Comparison of ENCODE assay signal across 1 cellular context in the genomic region with DNA sequence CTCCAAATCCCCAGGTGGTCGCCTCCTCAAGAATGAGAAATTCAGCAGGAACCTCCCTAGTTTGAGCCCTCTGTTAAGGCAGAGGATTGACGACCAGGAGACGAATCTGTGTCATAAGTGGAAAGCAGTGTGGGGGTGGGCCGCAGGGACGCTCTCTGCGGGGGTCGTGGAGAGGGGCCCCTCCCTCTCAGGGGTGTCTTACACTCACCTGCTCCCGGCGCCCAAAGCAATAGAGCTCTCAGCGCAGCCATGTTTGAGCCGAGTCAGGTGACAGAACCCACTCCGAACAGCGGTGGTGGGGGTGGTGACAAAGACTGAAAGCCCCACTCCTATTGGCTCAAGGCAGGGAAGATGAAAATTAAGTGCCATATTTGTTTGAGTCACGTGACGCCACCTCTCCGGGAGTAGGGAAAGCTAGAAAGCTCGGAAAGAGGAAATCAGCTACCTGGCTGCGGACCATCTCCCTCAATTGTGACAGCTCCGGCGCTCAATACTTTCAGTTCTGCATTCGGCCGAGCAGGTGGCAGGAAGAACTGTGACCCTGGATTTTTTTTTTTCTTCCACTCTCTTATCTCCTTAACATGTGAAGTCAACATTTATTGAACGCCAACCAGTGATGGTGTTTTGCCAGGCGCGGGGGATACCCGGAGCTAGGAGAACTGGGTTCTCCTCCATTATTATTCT.
TF ChIP-seq lines count a peak whose summit lies in the region.

A gene (minus strand): TSS at position 265 of the 684 bp plus-strand sequence. CDS start 627 bp downstream, outside the sequence.

TF ChIP-seq in HepG2, 621 proteins besides CTCF, POLR2A, EP300 and RAD21 (continued from another document and continues in another):
- TF ChIP-seq ZNF205 (CRISPR knock-in tag; IDR thresholded peaks at IDR 0.05) (no peak), TSC22D2 (CRISPR knock-in tag; IDR thresholded peaks at IDR 0.05; ENCODE audit: borderline replicate concordance) (peak; percentile 23; the same call in 1 of the 2 replicates), ELF1 (CRISPR knock-in tag; IDR thresholded peaks at IDR 0.05) (peak; percentile 45), FLYWCH1 (CRISPR knock-in tag; IDR thresholded peaks at IDR 0.05) (no peak), CBX5 (CRISPR knock-in tag; IDR thresholded peaks at IDR 0.05; ENCODE audit: borderline replicate concordance) (no peak; the same call in 1 of the 2 replicates), ZFP1 (CRISPR knock-in tag; IDR thresholded peaks at IDR 0.05) (no peak), GABPA (IDR thresholded peaks at IDR 0.05; ENCODE audit: low read depth, low read length) (no peak), GABPA (CRISPR knock-in tag; IDR thresholded peaks at IDR 0.05; ENCODE audit: low read depth) (peak; percentile 58), POGZ (CRISPR knock-in tag; IDR thresholded peaks at IDR 0.05) (peak; percentile 88), ZNF552 (CRISPR knock-in tag; IDR thresholded peaks at IDR 0.05; ENCODE audit: borderline replicate concordance) (no peak), ZNF263 (CRISPR knock-in tag; IDR thresholded peaks at IDR 0.05) (no peak), AGO1 (IDR thresholded peaks at IDR 0.05; ENCODE audit: low read depth, low read length, poor library complexity, severe bottlenecking) (no peak), ZNF790 (CRISPR knock-in tag; IDR thresholded peaks at IDR 0.05; ENCODE audit: borderline replicate concordance) (no peak), MTF2 (CRISPR knock-in tag; IDR thresholded peaks at IDR 0.05; ENCODE audit: borderline replicate concordance) (no peak), PCBP1 (IDR thresholded peaks at IDR 0.05; ENCODE audit: borderline replicate concordance, low read depth, low read length) (no peak), FOXA3 (CRISPR knock-in tag; IDR thresholded peaks at IDR 0.05) (peak; percentile 46; the same call in 1 of the 2 replicates), ZSCAN20 (CRISPR knock-in tag; IDR thresholded peaks at IDR 0.05; ENCODE audit: borderline replicate concordance) (no peak), ESRRA (CRISPR knock-in tag; IDR thresholded peaks at IDR 0.05; ENCODE audit: low read depth) (no peak), CHCHD3 (CRISPR knock-in tag; IDR thresholded peaks at IDR 0.05) (no peak), TP53 (CRISPR knock-in tag; conservative IDR thresholded peaks at IDR 0.05) (no peak), KMT2A (CRISPR knock-in tag; IDR thresholded peaks at IDR 0.05) (peak; percentile 71), U2AF2 (IDR thresholded peaks at IDR 0.05; ENCODE audit: low read depth, low read length) (no peak), ZC3H13 (CRISPR knock-in tag; IDR thresholded peaks at IDR 0.05) (no peak), ZNF792 (CRISPR knock-in tag; IDR thresholded peaks at IDR 0.05) (peak; percentile 54; the same call in 1 of the 2 replicates), ZFP62 (CRISPR knock-in tag; IDR thresholded peaks at IDR 0.05) (no peak), HHEX (CRISPR knock-in tag; IDR thresholded peaks at IDR 0.05) (no peak), ZNF468 (CRISPR knock-in tag; IDR thresholded peaks at IDR 0.05) (no peak)
- TF ChIP-seq, protein P1, sequence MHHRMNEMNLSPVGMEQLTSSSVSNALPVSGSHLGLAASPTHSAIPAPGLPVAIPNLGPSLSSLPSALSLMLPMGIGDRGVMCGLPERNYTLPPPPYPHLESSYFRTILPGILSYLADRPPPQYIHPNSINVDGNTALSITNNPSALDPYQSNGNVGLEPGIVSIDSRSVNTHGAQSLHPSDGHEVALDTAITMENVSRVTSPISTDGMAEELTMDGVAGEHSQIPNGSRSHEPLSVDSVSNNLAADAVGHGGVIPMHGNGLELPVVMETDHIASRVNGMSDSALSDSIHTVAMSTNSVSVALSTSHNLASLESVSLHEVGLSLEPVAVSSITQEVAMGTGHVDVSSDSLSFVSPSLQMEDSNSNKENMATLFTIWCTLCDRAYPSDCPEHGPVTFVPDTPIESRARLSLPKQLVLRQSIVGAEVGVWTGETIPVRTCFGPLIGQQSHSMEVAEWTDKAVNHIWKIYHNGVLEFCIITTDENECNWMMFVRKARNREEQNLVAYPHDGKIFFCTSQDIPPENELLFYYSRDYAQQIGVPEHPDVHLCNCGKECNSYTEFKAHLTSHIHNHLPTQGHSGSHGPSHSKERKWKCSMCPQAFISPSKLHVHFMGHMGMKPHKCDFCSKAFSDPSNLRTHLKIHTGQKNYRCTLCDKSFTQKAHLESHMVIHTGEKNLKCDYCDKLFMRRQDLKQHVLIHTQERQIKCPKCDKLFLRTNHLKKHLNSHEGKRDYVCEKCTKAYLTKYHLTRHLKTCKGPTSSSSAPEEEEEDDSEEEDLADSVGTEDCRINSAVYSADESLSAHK (CRISPR knock-in tag; IDR thresholded peaks at IDR 0.05; ENCODE audit: borderline replicate concordance) = no peak
- TF ChIP-seq, protein P2, sequence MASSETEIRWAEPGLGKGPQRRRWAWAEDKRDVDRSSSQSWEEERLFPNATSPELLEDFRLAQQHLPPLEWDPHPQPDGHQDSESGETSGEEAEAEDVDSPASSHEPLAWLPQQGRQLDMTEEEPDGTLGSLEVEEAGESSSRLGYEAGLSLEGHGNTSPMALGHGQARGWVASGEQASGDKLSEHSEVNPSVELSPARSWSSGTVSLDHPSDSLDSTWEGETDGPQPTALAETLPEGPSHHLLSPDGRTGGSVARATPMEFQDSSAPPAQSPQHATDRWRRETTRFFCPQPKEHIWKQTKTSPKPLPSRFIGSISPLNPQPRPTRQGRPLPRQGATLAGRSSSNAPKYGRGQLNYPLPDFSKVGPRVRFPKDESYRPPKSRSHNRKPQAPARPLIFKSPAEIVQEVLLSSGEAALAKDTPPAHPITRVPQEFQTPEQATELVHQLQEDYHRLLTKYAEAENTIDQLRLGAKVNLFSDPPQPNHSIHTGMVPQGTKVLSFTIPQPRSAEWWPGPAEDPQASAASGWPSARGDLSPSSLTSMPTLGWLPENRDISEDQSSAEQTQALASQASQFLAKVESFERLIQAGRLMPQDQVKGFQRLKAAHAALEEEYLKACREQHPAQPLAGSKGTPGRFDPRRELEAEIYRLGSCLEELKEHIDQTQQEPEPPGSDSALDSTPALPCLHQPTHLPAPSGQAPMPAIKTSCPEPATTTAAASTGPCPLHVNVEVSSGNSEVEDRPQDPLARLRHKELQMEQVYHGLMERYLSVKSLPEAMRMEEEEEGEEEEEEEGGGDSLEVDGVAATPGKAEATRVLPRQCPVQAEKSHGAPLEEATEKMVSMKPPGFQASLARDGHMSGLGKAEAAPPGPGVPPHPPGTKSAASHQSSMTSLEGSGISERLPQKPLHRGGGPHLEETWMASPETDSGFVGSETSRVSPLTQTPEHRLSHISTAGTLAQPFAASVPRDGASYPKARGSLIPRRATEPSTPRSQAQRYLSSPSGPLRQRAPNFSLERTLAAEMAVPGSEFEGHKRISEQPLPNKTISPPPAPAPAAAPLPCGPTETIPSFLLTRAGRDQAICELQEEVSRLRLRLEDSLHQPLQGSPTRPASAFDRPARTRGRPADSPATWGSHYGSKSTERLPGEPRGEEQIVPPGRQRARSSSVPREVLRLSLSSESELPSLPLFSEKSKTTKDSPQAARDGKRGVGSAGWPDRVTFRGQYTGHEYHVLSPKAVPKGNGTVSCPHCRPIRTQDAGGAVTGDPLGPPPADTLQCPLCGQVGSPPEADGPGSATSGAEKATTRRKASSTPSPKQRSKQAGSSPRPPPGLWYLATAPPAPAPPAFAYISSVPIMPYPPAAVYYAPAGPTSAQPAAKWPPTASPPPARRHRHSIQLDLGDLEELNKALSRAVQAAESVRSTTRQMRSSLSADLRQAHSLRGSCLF (CRISPR knock-in tag; IDR thresholded peaks at IDR 0.05; ENCODE audit: borderline replicate concordance) = no peak
- TF ChIP-seq, protein P3, sequence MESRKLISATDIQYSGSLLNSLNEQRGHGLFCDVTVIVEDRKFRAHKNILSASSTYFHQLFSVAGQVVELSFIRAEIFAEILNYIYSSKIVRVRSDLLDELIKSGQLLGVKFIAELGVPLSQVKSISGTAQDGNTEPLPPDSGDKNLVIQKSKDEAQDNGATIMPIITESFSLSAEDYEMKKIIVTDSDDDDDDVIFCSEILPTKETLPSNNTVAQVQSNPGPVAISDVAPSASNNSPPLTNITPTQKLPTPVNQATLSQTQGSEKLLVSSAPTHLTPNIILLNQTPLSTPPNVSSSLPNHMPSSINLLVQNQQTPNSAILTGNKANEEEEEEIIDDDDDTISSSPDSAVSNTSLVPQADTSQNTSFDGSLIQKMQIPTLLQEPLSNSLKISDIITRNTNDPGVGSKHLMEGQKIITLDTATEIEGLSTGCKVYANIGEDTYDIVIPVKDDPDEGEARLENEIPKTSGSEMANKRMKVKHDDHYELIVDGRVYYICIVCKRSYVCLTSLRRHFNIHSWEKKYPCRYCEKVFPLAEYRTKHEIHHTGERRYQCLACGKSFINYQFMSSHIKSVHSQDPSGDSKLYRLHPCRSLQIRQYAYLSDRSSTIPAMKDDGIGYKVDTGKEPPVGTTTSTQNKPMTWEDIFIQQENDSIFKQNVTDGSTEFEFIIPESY (CRISPR knock-in tag; IDR thresholded peaks at IDR 0.05) = no peak
- TF ChIP-seq, protein P4, sequence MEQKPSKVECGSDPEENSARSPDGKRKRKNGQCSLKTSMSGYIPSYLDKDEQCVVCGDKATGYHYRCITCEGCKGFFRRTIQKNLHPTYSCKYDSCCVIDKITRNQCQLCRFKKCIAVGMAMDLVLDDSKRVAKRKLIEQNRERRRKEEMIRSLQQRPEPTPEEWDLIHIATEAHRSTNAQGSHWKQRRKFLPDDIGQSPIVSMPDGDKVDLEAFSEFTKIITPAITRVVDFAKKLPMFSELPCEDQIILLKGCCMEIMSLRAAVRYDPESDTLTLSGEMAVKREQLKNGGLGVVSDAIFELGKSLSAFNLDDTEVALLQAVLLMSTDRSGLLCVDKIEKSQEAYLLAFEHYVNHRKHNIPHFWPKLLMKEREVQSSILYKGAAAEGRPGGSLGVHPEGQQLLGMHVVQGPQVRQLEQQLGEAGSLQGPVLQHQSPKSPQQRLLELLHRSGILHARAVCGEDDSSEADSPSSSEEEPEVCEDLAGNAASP (CRISPR knock-in tag; IDR thresholded peaks at IDR 0.05; ENCODE audit: borderline replicate concordance) = peak; percentile 40; the same call in 1 of the 2 replicates
- TF ChIP-seq, protein P5, sequence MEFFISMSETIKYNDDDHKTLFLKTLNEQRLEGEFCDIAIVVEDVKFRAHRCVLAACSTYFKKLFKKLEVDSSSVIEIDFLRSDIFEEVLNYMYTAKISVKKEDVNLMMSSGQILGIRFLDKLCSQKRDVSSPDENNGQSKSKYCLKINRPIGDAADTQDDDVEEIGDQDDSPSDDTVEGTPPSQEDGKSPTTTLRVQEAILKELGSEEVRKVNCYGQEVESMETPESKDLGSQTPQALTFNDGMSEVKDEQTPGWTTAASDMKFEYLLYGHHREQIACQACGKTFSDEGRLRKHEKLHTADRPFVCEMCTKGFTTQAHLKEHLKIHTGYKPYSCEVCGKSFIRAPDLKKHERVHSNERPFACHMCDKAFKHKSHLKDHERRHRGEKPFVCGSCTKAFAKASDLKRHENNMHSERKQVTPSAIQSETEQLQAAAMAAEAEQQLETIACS (CRISPR knock-in tag; IDR thresholded peaks at IDR 0.05) = no peak
- TF ChIP-seq, protein P6, sequence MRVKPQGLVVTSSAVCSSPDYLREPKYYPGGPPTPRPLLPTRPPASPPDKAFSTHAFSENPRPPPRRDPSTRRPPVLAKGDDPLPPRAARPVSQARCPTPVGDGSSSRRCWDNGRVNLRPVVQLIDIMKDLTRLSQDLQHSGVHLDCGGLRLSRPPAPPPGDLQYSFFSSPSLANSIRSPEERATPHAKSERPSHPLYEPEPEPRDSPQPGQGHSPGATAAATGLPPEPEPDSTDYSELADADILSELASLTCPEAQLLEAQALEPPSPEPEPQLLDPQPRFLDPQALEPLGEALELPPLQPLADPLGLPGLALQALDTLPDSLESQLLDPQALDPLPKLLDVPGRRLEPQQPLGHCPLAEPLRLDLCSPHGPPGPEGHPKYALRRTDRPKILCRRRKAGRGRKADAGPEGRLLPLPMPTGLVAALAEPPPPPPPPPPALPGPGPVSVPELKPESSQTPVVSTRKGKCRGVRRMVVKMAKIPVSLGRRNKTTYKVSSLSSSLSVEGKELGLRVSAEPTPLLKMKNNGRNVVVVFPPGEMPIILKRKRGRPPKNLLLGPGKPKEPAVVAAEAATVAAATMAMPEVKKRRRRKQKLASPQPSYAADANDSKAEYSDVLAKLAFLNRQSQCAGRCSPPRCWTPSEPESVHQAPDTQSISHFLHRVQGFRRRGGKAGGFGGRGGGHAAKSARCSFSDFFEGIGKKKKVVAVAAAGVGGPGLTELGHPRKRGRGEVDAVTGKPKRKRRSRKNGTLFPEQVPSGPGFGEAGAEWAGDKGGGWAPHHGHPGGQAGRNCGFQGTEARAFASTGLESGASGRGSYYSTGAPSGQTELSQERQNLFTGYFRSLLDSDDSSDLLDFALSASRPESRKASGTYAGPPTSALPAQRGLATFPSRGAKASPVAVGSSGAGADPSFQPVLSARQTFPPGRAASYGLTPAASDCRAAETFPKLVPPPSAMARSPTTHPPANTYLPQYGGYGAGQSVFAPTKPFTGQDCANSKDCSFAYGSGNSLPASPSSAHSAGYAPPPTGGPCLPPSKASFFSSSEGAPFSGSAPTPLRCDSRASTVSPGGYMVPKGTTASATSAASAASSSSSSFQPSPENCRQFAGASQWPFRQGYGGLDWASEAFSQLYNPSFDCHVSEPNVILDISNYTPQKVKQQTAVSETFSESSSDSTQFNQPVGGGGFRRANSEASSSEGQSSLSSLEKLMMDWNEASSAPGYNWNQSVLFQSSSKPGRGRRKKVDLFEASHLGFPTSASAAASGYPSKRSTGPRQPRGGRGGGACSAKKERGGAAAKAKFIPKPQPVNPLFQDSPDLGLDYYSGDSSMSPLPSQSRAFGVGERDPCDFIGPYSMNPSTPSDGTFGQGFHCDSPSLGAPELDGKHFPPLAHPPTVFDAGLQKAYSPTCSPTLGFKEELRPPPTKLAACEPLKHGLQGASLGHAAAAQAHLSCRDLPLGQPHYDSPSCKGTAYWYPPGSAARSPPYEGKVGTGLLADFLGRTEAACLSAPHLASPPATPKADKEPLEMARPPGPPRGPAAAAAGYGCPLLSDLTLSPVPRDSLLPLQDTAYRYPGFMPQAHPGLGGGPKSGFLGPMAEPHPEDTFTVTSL (CRISPR knock-in tag; IDR thresholded peaks at IDR 0.05; ENCODE audit: borderline replicate concordance) = no peak
- TF ChIP-seq, protein P7, sequence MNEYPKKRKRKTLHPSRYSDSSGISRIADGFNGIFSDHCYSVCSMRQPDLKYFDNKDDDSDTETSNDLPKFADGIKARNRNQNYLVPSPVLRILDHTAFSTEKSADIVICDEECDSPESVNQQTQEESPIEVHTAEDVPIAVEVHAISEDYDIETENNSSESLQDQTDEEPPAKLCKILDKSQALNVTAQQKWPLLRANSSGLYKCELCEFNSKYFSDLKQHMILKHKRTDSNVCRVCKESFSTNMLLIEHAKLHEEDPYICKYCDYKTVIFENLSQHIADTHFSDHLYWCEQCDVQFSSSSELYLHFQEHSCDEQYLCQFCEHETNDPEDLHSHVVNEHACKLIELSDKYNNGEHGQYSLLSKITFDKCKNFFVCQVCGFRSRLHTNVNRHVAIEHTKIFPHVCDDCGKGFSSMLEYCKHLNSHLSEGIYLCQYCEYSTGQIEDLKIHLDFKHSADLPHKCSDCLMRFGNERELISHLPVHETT (CRISPR knock-in tag; conservative IDR thresholded peaks at IDR 0.05) = peak; percentile 28; the same call in 1 of the 2 replicates
- TF ChIP-seq, protein P8, sequence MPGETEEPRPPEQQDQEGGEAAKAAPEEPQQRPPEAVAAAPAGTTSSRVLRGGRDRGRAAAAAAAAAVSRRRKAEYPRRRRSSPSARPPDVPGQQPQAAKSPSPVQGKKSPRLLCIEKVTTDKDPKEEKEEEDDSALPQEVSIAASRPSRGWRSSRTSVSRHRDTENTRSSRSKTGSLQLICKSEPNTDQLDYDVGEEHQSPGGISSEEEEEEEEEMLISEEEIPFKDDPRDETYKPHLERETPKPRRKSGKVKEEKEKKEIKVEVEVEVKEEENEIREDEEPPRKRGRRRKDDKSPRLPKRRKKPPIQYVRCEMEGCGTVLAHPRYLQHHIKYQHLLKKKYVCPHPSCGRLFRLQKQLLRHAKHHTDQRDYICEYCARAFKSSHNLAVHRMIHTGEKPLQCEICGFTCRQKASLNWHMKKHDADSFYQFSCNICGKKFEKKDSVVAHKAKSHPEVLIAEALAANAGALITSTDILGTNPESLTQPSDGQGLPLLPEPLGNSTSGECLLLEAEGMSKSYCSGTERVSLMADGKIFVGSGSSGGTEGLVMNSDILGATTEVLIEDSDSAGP (CRISPR knock-in tag; IDR thresholded peaks at IDR 0.05; ENCODE audit: borderline replicate concordance) = peak; percentile 18; the same call in 1 of the 2 replicates
